ENCODE assay signal across 8 cellular contexts in genomic region chrX:54529166-54529558, GRCh38. TPM values are rescaled to one million over a fixed set of nuclear protein-coding genes. Genes with fewer than 3 reads are reported as not detected.
A peak's percentile ranks its signal among the peaks of the same experiment; 100 is the strongest.
DNase-seq lines count a peak whose midpoint lies in the region; ATAC-seq and TF ChIP-seq lines count a peak whose summit lies in the region.

No MANE protein-coding gene starts in this region.

- H3K36me3 ChIP-seq in left ventricle myocardium inferior: no peaks in the 10 kb centered on the region
- H3K36me3 ChIP-seq in right lobe of liver: no peaks in the 10 kb centered on the region
- no peaks in the 10 kb centered on the region for H3K36me3 ChIP-seq in vagina

- H3K27ac Mint-ChIP-seq in activated T-helper 2 cell treated with anti-CD3 and anti-CD28 coated beads, Interferon-gamma antibody, Interleukin-2, Interleukin-4, amounts not matched to agents 10 μg/mL and 5 μg/mL and 100 μg/mL, durations not matched to agents 14 hours and 24 hours and 36 hours: peak overlapping the region; percentile 95

- WGBS in right lobe of liver (ENCODE audit: insufficient coverage, low coverage, low lambda C conversion rate, missing lambda C conversion rate): 48% methylated on average over 3 of the region's 4 CpGs

- H3K4me3 ChIP-seq in left ventricle myocardium inferior (peak overlapping the region; percentile 77), right lobe of liver (peak overlapping the region; percentile 35 to 71 (median 68)), vagina (peak overlapping the region; percentile 52 to 58)

- intact Hi-C loops in left ventricle myocardium inferior (cut with micrococcal nuclease) (no loop called here), cardiac septum (cut with DNase I) (no loop called here), right lobe of liver (cut with DNase I) (no loop called here), vagina (cut with DNase I) (no loop called here)
- intact Hi-C loops in activated T-helper 2 cell treated with anti-CD3 and anti-CD28 coated beads, Interferon-gamma antibody, Interleukin-2, Interleukin-4, amounts not matched to agents 10 μg/mL and 5 μg/mL and 100 μg/mL, durations not matched to agents 14 hours and 24 hours and 36 hours (cut with micrococcal nuclease): no loop called here

- H3K9me3 ChIP-seq in left ventricle myocardium inferior (replicated peaks): no peaks in the 10 kb centered on the region
- no peaks in the 10 kb centered on the region for H3K9me3 ChIP-seq in right lobe of liver
- H3K9me3 ChIP-seq in vagina: no peaks in the 10 kb centered on the region

- no peaks in the 10 kb centered on the region for H3K27me3 Mint-ChIP-seq in activated T-helper 2 cell treated with anti-CD3 and anti-CD28 coated beads, Interferon-gamma antibody, Interleukin-2, Interleukin-4, amounts not matched to agents 10 μg/mL and 5 μg/mL and 100 μg/mL, durations not matched to agents 14 hours and 24 hours and 36 hours (ENCODE audit: low read depth)

- H3K27me3 ChIP-seq in left ventricle myocardium inferior (ENCODE audit: low read depth) (no peaks in the 10 kb centered on the region), right lobe of liver (no peaks in the 10 kb centered on the region), vagina (no peaks in the 10 kb centered on the region)

- peaks cover 18% of the 10 kb centered on the region for H3K4me1 Mint-ChIP-seq in activated T-helper 2 cell treated with anti-CD3 and anti-CD28 coated beads, Interferon-gamma antibody, Interleukin-2, Interleukin-4, amounts not matched to agents 10 μg/mL and 5 μg/mL and 100 μg/mL, durations not matched to agents 14 hours and 24 hours and 36 hours (ENCODE audit: low read depth)

- TF ChIP-seq POLR2A in right lobe of liver (IDR thresholded peaks at IDR 0.05) (no peak), vagina (IDR thresholded peaks at IDR 0.05) (no peak)

- peak overlapping the region; percentile 93 for H3K27ac ChIP-seq in left ventricle myocardium inferior (replicated peaks)
- H3K27ac ChIP-seq in right lobe of liver: peak overlapping the region in 2 of 3 donors; percentile 61 to 63
- H3K27ac ChIP-seq in vagina: peak overlapping the region; percentile 69

- no peak for DNase-seq in left ventricle myocardium inferior
- DNase-seq in cardiac septum (ENCODE audit: low spot score): no peak
- no peak for DNase-seq in activated T-helper 2 cell treated with anti-CD3 and anti-CD28 coated beads, Interferon-gamma antibody, Interleukin-2, Interleukin-4, amounts not matched to agents 10 μg/mL and 5 μg/mL and 100 μg/mL, durations not matched to agents 14 hours and 24 hours and 36 hours (ENCODE audit: low spot score)
- no peak for DNase-seq in right lobe of liver
- no peak for DNase-seq in vagina (ENCODE audit: extremely low spot score in 2 of 2)
- DNase-seq in HPDE6-E6E7 (ENCODE audit: extremely low spot score): no peak

- no peak for ATAC-seq in right lobe of liver
- ATAC-seq in HG03439 (IDR thresholded peaks at IDR 0.05; ENCODE audit: unreplicated experiment): no peak
- no peak for ATAC-seq in esophagus mucosa

- H3K4me3 Mint-ChIP-seq in activated T-helper 2 cell treated with anti-CD3 and anti-CD28 coated beads, Interferon-gamma antibody, Interleukin-2, Interleukin-4, amounts not matched to agents 10 μg/mL and 5 μg/mL and 100 μg/mL, durations not matched to agents 14 hours and 24 hours and 36 hours (ENCODE audit: low read depth): peak overlapping the region; percentile 84

- TF ChIP-seq CTCF in left ventricle myocardium inferior (IDR thresholded peaks at IDR 0.05; ENCODE audit: borderline replicate concordance) (no peak), right lobe of liver (IDR thresholded peaks at IDR 0.05) (no peak), vagina (IDR thresholded peaks at IDR 0.05) (no peak)

- peaks cover 36% of the 10 kb centered on the region for H3K36me3 Mint-ChIP-seq in activated T-helper 2 cell treated with anti-CD3 and anti-CD28 coated beads, Interferon-gamma antibody, Interleukin-2, Interleukin-4, amounts not matched to agents 10 μg/mL and 5 μg/mL and 100 μg/mL, durations not matched to agents 14 hours and 24 hours and 36 hours (ENCODE audit: low read depth)

- H3K9me3 Mint-ChIP-seq in activated T-helper 2 cell treated with anti-CD3 and anti-CD28 coated beads, Interferon-gamma antibody, Interleukin-2, Interleukin-4, amounts not matched to agents 10 μg/mL and 5 μg/mL and 100 μg/mL, durations not matched to agents 14 hours and 24 hours and 36 hours: peaks cover 9% of the 10 kb centered on the region

- H3K4me1 ChIP-seq in left ventricle myocardium inferior (peaks cover 20% of the 10 kb centered on the region), right lobe of liver (peaks cover 0 to 3% (median 0%) of the 10 kb centered on the region in 4 donors), vagina (peaks cover 14% of the 10 kb centered on the region)

RNA-seq across cellular contexts. Expression of gene GNL3L, which starts 0.9 kb away (rescaled TPM):
- total RNA-seq in left ventricle myocardium inferior (32.6 TPM), cardiac septum (35.3 TPM), right lobe of liver (10 to 100 TPM in 4 of 6 experiments, 1 to 10 TPM in 2; 7.8 to 14.0 (median 11.9) TPM), vagina (25.3 TPM), esophagus mucosa (25.7 TPM)
- total RNA-seq in activated T-helper 2 cell treated with anti-CD3 and anti-CD28 coated beads, Interferon-gamma antibody, Interleukin-2, Interleukin-4, amounts not matched to agents 10 μg/mL and 5 μg/mL and 100 μg/mL, durations not matched to agents 14 hours and 24 hours and 36 hours: 63.6 and 64.5 TPM in 2 replicates

RNA-seq across cellular contexts. Expression of gene FGD1, which starts 33.1 kb away (rescaled TPM):
- total RNA-seq in left ventricle myocardium inferior: 8.6 TPM
- total RNA-seq in cardiac septum: 8.0 TPM
- total RNA-seq in activated T-helper 2 cell treated with anti-CD3 and anti-CD28 coated beads, Interferon-gamma antibody, Interleukin-2, Interleukin-4, amounts not matched to agents 10 μg/mL and 5 μg/mL and 100 μg/mL, durations not matched to agents 14 hours and 24 hours and 36 hours: 0.11 and 0.28 TPM in 2 replicates
- 1 to 10 TPM in 1 of 6 experiments, under 1 TPM in 5; 0.51 to 1.4 (median 0.77) TPM for total RNA-seq in right lobe of liver
- 8.1 TPM for total RNA-seq in vagina
- total RNA-seq in esophagus mucosa: 8.2 TPM
